ENCODE assay signal across 1 cellular context in genomic region chr17:46057366-46057765, GRCh38.
TF ChIP-seq lines count a peak whose summit lies in the region.

No MANE protein-coding gene starts in this region.

TF ChIP-seq in GM23338, 12 proteins besides CTCF, POLR2A, EP300 and RAD21 (continued from another document):
- TF ChIP-seq, protein P1, sequence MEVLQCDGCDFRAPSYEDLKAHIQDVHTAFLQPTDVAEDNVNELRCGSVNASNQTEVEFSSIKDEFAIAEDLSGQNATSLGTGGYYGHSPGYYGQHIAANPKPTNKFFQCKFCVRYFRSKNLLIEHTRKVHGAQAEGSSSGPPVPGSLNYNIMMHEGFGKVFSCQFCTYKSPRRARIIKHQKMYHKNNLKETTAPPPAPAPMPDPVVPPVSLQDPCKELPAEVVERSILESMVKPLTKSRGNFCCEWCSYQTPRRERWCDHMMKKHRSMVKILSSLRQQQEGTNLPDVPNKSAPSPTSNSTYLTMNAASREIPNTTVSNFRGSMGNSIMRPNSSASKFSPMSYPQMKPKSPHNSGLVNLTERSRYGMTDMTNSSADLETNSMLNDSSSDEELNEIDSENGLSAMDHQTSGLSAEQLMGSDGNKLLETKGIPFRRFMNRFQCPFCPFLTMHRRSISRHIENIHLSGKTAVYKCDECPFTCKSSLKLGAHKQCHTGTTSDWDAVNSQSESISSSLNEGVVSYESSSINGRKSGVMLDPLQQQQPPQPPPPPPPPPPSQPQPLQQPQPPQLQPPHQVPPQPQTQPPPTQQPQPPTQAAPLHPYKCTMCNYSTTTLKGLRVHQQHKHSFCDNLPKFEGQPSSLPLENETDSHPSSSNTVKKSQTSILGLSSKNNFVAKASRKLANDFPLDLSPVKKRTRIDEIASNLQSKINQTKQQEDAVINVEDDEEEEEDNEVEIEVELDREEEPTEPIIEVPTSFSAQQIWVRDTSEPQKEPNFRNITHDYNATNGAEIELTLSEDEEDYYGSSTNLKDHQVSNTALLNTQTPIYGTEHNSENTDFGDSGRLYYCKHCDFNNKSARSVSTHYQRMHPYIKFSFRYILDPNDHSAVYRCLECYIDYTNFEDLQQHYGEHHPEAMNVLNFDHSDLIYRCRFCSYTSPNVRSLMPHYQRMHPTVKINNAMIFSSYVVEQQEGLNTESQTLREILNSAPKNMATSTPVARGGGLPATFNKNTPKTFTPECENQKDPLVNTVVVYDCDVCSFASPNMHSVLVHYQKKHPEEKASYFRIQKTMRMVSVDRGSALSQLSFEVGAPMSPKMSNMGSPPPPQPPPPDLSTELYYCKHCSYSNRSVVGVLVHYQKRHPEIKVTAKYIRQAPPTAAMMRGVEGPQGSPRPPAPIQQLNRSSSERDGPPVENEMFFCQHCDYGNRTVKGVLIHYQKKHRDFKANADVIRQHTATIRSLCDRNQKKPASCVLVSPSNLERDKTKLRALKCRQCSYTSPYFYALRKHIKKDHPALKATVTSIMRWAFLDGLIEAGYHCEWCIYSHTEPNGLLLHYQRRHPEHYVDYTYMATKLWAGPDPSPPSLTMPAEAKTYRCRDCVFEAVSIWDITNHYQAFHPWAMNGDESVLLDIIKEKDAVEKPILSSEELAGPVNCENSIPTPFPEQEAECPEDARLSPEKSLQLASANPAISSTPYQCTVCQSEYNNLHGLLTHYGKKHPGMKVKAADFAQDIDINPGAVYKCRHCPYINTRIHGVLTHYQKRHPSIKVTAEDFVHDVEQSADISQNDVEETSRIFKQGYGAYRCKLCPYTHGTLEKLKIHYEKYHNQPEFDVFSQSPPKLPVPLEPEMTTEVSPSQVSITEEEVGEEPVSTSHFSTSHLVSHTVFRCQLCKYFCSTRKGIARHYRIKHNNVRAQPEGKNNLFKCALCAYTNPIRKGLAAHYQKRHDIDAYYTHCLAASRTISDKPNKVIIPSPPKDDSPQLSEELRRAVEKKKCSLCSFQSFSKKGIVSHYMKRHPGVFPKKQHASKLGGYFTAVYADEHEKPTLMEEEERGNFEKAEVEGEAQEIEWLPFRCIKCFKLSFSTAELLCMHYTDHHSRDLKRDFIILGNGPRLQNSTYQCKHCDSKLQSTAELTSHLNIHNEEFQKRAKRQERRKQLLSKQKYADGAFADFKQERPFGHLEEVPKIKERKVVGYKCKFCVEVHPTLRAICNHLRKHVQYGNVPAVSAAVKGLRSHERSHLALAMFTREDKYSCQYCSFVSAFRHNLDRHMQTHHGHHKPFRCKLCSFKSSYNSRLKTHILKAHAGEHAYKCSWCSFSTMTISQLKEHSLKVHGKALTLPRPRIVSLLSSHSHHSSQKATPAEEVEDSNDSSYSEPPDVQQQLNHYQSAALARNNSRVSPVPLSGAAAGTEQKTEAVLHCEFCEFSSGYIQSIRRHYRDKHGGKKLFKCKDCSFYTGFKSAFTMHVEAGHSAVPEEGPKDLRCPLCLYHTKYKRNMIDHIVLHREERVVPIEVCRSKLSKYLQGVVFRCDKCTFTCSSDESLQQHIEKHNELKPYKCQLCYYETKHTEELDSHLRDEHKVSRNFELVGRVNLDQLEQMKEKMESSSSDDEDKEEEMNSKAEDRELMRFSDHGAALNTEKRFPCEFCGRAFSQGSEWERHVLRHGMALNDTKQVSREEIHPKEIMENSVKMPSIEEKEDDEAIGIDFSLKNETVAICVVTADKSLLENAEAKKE (CRISPR knock-in tag; IDR thresholded peaks at IDR 0.05): no peak
- no peak for TF ChIP-seq EZH2 (IDR thresholded peaks at IDR 0.05; ENCODE audit: low read depth, unreplicated experiment)
- no peak for TF ChIP-seq POLR2AphosphoS5 (IDR thresholded peaks at IDR 0.05; ENCODE audit: low read depth)
- TF ChIP-seq CREB1 (CRISPR knock-in tag; IDR thresholded peaks at IDR 0.05; ENCODE audit: low read depth): no peak
- TF ChIP-seq JUNB (IDR thresholded peaks at IDR 0.05; ENCODE audit: unreplicated experiment): no peak
- TF ChIP-seq EZH2phosphoT487 (IDR thresholded peaks at IDR 0.05; ENCODE audit: unreplicated experiment): no peak
